Comparison of ENCODE assay signal across 23 cellular contexts in genomic region chr2:16317211-16317830, GRCh38.
A peak's percentile ranks its signal among the peaks of the same experiment; 100 is the strongest.
DNase-seq lines count a peak whose midpoint lies in the region; ATAC-seq, FAIRE-seq and TF ChIP-seq lines count a peak whose summit lies in the region.
"Had no signal": no experiment of that assay in that cellular context is flagged by ENCODE, and none has a peak within 500 bp of the region (broad histone marks: within the 10 kb centered on the region; RNA-seq: fewer than 3 reads in every experiment).

No MANE protein-coding gene starts in this region.

- no peak overlapping the region for H3K27ac Mint-ChIP-seq in activated naive CD4-positive, alpha-beta T cell treated with anti-CD3 and anti-CD28 coated beads, Interleukin-2, amount 50 U/mL, for 72 hours
- H3K27ac Mint-ChIP-seq: CD8-positive, alpha-beta memory T cell had no signal

- no peaks in the 10 kb centered on the region for H3F3A ChIP-seq in smooth muscle cell (ENCODE audit: low read depth)

- no peak overlapping the region for H3K4me2 ChIP-seq in smooth muscle cell

- peaks cover 25% of the 10 kb centered on the region for H3K4me1 ChIP-seq in mesodermal cell (ENCODE audit: control insufficient read depth, insufficient read depth, low read length, poor library complexity, severe bottlenecking)
- H3K4me1 ChIP-seq in small intestine (ENCODE audit: control insufficient read depth in 2 of 2, insufficient read depth in 1 of 2, low read depth in 1 of 2, low read length in 1 of 2), result no peaks in the 10 kb centered on the region
- peaks cover 13% of the 10 kb centered on the region for H3K4me1 ChIP-seq in smooth muscle cell (ENCODE audit: low read depth)
- H3K4me1 ChIP-seq: SJSA1 had no signal

- no peak overlapping the region for H3K4me3 ChIP-seq in mesodermal cell (ENCODE audit: extremely low read depth, insufficient read depth, low read length, poor library complexity, severe bottlenecking)
- H3K4me3 ChIP-seq in small intestine (ENCODE audit: low read depth in 1 of 2, low read length in 2 of 2), result no peak overlapping the region
- H3K4me3 ChIP-seq in smooth muscle cell, result no peak overlapping the region
- H3K4me3 ChIP-seq: GM23248, SJSA1 had no signal

- no peaks in the 10 kb centered on the region for H3K79me2 ChIP-seq in smooth muscle cell (ENCODE audit: low read depth)

- intact Hi-C loops in Right ventricle myocardium superior (cut with DNase I), result no loop called here
- intact Hi-C loops in cardiac septum (cut with DNase I), result no loop called here
- intact Hi-C loops in left ventricle myocardium superior (cut with micrococcal nuclease), result no loop called here

- H3K36me3 ChIP-seq in mesodermal cell (ENCODE audit: control insufficient read depth, insufficient read depth, low read length) (no peaks in the 10 kb centered on the region), small intestine (ENCODE audit: control insufficient read depth in 2 of 2, insufficient read depth in 2 of 2, low read length in 2 of 2) (no peaks in the 10 kb centered on the region), smooth muscle cell (ENCODE audit: low read depth) (no peaks in the 10 kb centered on the region)
- H3K36me3 ChIP-seq: SJSA1 had no signal

- H4K20me1 ChIP-seq in smooth muscle cell (ENCODE audit: low read depth), result no peaks in the 10 kb centered on the region

- no peak for FAIRE-seq in small intestine (lab: Jason Lieb, UNC)
- FAIRE-seq: G401.6, GM12892, HTR-8/SVneo had no signal

- H3K36me3 Mint-ChIP-seq in activated naive CD4-positive, alpha-beta T cell treated with anti-CD3 and anti-CD28 coated beads, Interleukin-2, amount 50 U/mL, for 72 hours, result no peaks in the 10 kb centered on the region
- H3K36me3 Mint-ChIP-seq: CD8-positive, alpha-beta memory T cell had no signal

- H3K9ac ChIP-seq in smooth muscle cell (ENCODE audit: low read depth), result no peak overlapping the region
- H3K9ac ChIP-seq: GM23248 had no signal

- DNase-seq in Right ventricle myocardium superior, result no peak
- no peak for DNase-seq in cardiac septum (ENCODE audit: low spot score)
- no peak for DNase-seq in left ventricle myocardium superior
- DNase-seq in small intestine, result peak; percentile 88
- no peak for DNase-seq in smooth muscle cell (lab: John Stamatoyannopoulos, UW; ENCODE audit: unreplicated experiment)
- no peak for DNase-seq in activated naive CD4-positive, alpha-beta T cell treated with anti-CD3 and anti-CD28 coated beads, Interleukin-2, amount 50 U/mL, for 72 hours (ENCODE audit: low spot score in 2 of 2)
- DNase-seq in NCI-H1092 (lab: John Stamatoyannopoulos, UW), result no peak
- DNase-seq: 8988T; CD8-positive, alpha-beta memory T cell; GM23248; HCEC 1CT; IMR-90; MV-4-11; NCI-H1694; NCI-H2081 treated with DMSO at 0.1 percent for 48 hours; NCI-H510A had no signal

- H3K27me3 ChIP-seq in small intestine (ENCODE audit: control insufficient read depth in 2 of 2, insufficient read depth in 2 of 2, low read length in 2 of 2), result peaks cover 0 to 2% of the 10 kb centered on the region in 2 donors
- H3K27me3 ChIP-seq in smooth muscle cell (ENCODE audit: low read depth), result no peaks in the 10 kb centered on the region
- H3K27me3 ChIP-seq: SJSA1 had no signal

- ATAC-seq in Right ventricle myocardium superior (ENCODE audit: poor library complexity) (peak; percentile 55), left ventricle myocardium superior (peak; percentile 49)
- no peak for ATAC-seq in activated naive CD4-positive, alpha-beta T cell treated with anti-CD3 and anti-CD28 coated beads, Interleukin-2, amount 50 U/mL, for 72 hours
- ATAC-seq: Panc1 had no signal

- H3K9me3 ChIP-seq in mesodermal cell (ENCODE audit: control insufficient read depth, low read length) (no peaks in the 10 kb centered on the region), small intestine (ENCODE audit: control insufficient read depth, low read depth) (no peaks in the 10 kb centered on the region), smooth muscle cell (replicated peaks; ENCODE audit: low read depth) (no peaks in the 10 kb centered on the region)
- H3K9me3 ChIP-seq: SJSA1 had no signal

- 92 to 96% methylated on average over 5 of the region's 6 CpGs for WGBS in mesodermal cell (ENCODE audit: insufficient coverage in 2 of 2), 2 experiments
- 56 to 70% (median 61%) methylated on average over 6 of the region's 6 CpGs for WGBS in small intestine, 3 donors
- WGBS in smooth muscle cell (ENCODE audit: low lambda C conversion rate), result 93% methylated on average over 6 of the region's 6 CpGs

- H3K9me3 Mint-ChIP-seq in activated naive CD4-positive, alpha-beta T cell treated with anti-CD3 and anti-CD28 coated beads, Interleukin-2, amount 50 U/mL, for 72 hours, result no peaks in the 10 kb centered on the region

- TF ChIP-seq CTCF in smooth muscle cell (IDR thresholded peaks at IDR 0.05; ENCODE audit: borderline replicate concordance, insufficient read depth, poor library complexity, severe bottlenecking), result no peak

- H3K27ac ChIP-seq in mesodermal cell (ENCODE audit: low read depth, low read length, severe bottlenecking), result peak overlapping the region; percentile 89
- H3K27ac ChIP-seq in small intestine (ENCODE audit: low read depth in 1 of 2, low read length in 1 of 2), result no peak overlapping the region
- no peak overlapping the region for H3K27ac ChIP-seq in smooth muscle cell (ENCODE audit: low read depth)
- H3K27ac ChIP-seq: C4-2B, GM23248, SJSA1 had no signal

- no peak overlapping the region for H2AFZ ChIP-seq in smooth muscle cell (ENCODE audit: low read depth)
- H2AFZ ChIP-seq: GM23248 had no signal

Comparison
In these comparisons a context has a peak if more than half of its experiments do, and no peak if none do; other contexts are left out.
1. ATAC-seq: peak in Right ventricle myocardium superior (single experiment) and left ventricle myocardium superior (single experiment); none in activated naive CD4-positive, alpha-beta T cell treated with anti-CD3 and anti-CD28 coated beads, Interleukin-2, amount 50 U/mL, for 72 hours (0 of 2).